ENCODE assay signal across 1 cellular context in the genomic region with DNA sequence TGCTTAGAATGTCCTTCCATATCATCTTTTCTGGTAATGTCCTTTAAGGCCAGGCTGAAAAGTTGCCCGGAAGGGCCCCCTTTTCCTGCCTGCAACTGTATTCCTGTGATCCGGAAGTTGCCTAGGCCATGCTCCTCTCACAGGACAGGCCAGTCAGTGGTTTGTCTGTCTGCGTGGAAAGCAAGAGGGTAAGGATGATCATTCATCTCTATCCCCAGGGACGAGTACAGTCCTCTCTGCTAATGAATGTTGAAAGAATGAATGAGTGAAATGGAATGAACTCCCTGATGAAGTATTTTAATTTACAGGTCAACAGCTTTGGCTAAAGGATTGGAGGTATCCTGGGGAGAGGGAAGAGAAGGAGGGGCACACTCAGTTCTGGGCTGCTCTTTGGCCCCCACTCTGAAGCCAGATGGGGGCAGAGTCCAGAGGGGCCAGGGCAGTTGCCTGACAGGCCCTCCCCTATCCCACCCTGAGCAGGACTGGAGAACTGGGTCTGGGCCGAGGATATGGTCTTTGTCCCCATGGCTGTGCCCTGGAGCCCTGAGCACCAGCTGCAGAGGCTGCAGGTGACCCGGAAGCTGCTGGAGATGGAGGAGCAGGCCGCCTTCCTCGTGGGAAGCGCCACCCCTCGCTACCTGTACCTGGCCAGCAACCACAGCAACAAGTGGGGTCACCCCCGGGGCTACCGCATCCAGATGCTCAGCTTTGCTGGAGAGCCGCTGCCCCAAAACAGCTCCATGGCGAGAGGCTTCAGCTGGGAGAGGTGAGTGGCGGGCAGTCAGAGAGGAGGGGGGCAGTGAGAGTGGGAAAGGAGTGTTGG.
TF ChIP-seq lines count a peak whose summit lies in the region.

No MANE protein-coding gene starts in this region.

TF ChIP-seq in HepG2, 621 proteins besides CTCF, POLR2A, EP300 and RAD21 (continued from another document and continues in another):
- TF ChIP-seq SRSF1 (optimal IDR thresholded peaks at IDR 0.05; ENCODE audit: low read depth, low read length) (no peak), ZNF143 (CRISPR knock-in tag; IDR thresholded peaks at IDR 0.05) (0 out of 2 replicates have a peak, but pooled peaks have one; percentile 24), RNF219 (CRISPR knock-in tag; IDR thresholded peaks at IDR 0.05) (no peak), KAT7 (CRISPR knock-in tag; IDR thresholded peaks at IDR 0.05; ENCODE audit: borderline replicate concordance) (no peak; the same call in 1 of the 2 replicates), ZNF841 (CRISPR knock-in tag; IDR thresholded peaks at IDR 0.05; ENCODE audit: borderline replicate concordance) (no peak), ZBTB49 (CRISPR knock-in tag; IDR thresholded peaks at IDR 0.05; ENCODE audit: borderline replicate concordance) (no peak), ZGPAT (CRISPR knock-in tag; IDR thresholded peaks at IDR 0.05) (no peak), FOXA1 (IDR thresholded peaks at IDR 0.05) (no peak), FOXA1 (CRISPR knock-in tag; IDR thresholded peaks at IDR 0.05) (no peak), ZNF605 (CRISPR knock-in tag; IDR thresholded peaks at IDR 0.05) (peak; percentile 77), ZBTB42 (CRISPR knock-in tag; IDR thresholded peaks at IDR 0.05) (peak; percentile 83; the same call in 1 of the 2 replicates), ZNF513 (CRISPR knock-in tag; conservative IDR thresholded peaks at IDR 0.05) (no peak), ZMAT3 (CRISPR knock-in tag; conservative IDR thresholded peaks at IDR 0.05) (peak; percentile 91; the same call in 1 of the 2 replicates), ZBTB7B (CRISPR knock-in tag; IDR thresholded peaks at IDR 0.05) (peak; percentile 92), NFRKB (IDR thresholded peaks at IDR 0.05) (no peak), HNRNPL (IDR thresholded peaks at IDR 0.05; ENCODE audit: low read depth, low read length) (peak; percentile 63; the same call in 1 of the 2 replicates), ZNF431 (CRISPR knock-in tag; IDR thresholded peaks at IDR 0.05; ENCODE audit: borderline replicate concordance, low read depth) (0 out of 2 replicates have a peak, but pooled peaks have one; percentile 40), KAT2B (IDR thresholded peaks at IDR 0.05; ENCODE audit: borderline replicate concordance, low read depth, low read length) (no peak), ASH2L (IDR thresholded peaks at IDR 0.05; ENCODE audit: insufficient read length, low read depth, low read length) (peak; percentile 75), ZNF577 (CRISPR knock-in tag; IDR thresholded peaks at IDR 0.05; ENCODE audit: borderline replicate concordance, low read depth) (no peak), ZNF354B (CRISPR knock-in tag; IDR thresholded peaks at IDR 0.05) (no peak)
- TF ChIP-seq, protein P1, sequence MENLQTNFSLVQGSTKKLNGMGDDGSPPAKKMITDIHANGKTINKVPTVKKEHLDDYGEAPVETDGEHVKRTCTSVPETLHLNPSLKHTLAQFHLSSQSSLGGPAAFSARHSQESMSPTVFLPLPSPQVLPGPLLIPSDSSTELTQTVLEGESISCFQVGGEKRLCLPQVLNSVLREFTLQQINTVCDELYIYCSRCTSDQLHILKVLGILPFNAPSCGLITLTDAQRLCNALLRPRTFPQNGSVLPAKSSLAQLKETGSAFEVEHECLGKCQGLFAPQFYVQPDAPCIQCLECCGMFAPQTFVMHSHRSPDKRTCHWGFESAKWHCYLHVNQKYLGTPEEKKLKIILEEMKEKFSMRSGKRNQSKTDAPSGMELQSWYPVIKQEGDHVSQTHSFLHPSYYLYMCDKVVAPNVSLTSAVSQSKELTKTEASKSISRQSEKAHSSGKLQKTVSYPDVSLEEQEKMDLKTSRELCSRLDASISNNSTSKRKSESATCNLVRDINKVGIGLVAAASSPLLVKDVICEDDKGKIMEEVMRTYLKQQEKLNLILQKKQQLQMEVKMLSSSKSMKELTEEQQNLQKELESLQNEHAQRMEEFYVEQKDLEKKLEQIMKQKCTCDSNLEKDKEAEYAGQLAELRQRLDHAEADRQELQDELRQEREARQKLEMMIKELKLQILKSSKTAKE (CRISPR knock-in tag; IDR thresholded peaks at IDR 0.05; ENCODE audit: borderline replicate concordance): peak; percentile 42; the same call in 1 of the 2 replicates
- TF ChIP-seq, protein P2, sequence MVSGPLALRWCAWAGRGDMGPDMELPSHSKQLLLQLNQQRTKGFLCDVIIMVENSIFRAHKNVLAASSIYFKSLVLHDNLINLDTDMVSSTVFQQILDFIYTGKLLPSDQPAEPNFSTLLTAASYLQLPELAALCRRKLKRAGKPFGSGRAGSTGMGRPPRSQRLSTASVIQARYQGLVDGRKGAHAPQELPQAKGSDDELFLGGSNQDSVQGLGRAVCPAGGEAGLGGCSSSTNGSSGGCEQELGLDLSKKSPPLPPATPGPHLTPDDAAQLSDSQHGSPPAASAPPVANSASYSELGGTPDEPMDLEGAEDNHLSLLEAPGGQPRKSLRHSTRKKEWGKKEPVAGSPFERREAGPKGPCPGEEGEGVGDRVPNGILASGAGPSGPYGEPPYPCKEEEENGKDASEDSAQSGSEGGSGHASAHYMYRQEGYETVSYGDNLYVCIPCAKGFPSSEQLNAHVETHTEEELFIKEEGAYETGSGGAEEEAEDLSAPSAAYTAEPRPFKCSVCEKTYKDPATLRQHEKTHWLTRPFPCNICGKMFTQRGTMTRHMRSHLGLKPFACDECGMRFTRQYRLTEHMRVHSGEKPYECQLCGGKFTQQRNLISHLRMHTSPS (CRISPR knock-in tag; IDR thresholded peaks at IDR 0.05; ENCODE audit: low read depth): 0 out of 2 replicates have a peak, but pooled peaks have one; percentile 61
- TF ChIP-seq, protein P3, sequence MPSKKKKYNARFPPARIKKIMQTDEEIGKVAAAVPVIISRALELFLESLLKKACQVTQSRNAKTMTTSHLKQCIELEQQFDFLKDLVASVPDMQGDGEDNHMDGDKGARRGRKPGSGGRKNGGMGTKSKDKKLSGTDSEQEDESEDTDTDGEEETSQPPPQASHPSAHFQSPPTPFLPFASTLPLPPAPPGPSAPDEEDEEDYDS (CRISPR knock-in tag; IDR thresholded peaks at IDR 0.05): 0 out of 2 replicates have a peak, but pooled peaks have one; percentile 35
- TF ChIP-seq, protein P4, sequence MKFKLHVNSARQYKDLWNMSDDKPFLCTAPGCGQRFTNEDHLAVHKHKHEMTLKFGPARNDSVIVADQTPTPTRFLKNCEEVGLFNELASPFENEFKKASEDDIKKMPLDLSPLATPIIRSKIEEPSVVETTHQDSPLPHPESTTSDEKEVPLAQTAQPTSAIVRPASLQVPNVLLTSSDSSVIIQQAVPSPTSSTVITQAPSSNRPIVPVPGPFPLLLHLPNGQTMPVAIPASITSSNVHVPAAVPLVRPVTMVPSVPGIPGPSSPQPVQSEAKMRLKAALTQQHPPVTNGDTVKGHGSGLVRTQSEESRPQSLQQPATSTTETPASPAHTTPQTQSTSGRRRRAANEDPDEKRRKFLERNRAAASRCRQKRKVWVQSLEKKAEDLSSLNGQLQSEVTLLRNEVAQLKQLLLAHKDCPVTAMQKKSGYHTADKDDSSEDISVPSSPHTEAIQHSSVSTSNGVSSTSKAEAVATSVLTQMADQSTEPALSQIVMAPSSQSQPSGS (CRISPR knock-in tag; IDR thresholded peaks at IDR 0.05): peak; percentile 76
- TF ChIP-seq, protein P5, sequence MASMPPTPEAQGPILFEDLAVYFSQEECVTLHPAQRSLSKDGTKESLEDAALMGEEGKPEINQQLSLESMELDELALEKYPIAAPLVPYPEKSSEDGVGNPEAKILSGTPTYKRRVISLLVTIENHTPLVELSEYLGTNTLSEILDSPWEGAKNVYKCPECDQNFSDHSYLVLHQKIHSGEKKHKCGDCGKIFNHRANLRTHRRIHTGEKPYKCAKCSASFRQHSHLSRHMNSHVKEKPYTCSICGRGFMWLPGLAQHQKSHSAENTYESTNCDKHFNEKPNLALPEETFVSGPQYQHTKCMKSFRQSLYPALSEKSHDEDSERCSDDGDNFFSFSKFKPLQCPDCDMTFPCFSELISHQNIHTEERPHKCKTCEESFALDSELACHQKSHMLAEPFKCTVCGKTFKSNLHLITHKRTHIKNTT (CRISPR knock-in tag; IDR thresholded peaks at IDR 0.05): no peak
- TF ChIP-seq, protein P6, sequence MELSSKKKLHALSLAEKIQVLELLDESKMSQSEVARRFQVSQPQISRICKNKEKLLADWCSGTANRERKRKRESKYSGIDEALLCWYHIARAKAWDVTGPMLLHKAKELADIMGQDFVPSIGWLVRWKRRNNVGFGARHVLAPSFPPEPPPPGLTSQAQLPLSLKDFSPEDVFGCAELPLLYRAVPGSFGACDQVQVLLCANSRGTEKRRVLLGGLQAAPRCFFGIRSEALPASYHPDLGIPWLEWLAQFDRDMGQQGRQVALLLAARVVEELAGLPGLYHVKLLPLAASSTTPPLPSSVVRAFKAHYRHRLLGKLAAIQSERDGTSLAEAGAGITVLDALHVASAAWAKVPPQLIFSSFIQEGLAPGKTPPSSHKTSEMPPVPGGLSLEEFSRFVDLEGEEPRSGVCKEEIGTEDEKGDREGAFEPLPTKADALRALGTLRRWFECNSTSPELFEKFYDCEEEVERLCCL (CRISPR knock-in tag; IDR thresholded peaks at IDR 0.05; ENCODE audit: borderline replicate concordance): no peak
- TF ChIP-seq, protein P7, sequence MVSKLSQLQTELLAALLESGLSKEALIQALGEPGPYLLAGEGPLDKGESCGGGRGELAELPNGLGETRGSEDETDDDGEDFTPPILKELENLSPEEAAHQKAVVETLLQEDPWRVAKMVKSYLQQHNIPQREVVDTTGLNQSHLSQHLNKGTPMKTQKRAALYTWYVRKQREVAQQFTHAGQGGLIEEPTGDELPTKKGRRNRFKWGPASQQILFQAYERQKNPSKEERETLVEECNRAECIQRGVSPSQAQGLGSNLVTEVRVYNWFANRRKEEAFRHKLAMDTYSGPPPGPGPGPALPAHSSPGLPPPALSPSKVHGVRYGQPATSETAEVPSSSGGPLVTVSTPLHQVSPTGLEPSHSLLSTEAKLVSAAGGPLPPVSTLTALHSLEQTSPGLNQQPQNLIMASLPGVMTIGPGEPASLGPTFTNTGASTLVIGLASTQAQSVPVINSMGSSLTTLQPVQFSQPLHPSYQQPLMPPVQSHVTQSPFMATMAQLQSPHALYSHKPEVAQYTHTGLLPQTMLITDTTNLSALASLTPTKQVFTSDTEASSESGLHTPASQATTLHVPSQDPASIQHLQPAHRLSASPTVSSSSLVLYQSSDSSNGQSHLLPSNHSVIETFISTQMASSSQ (IDR thresholded peaks at IDR 0.05; ENCODE audit: low read depth): peak; percentile 44; the same call in 1 of the 2 replicates
- TF ChIP-seq, protein P7 (CRISPR knock-in tag; IDR thresholded peaks at IDR 0.05; ENCODE audit: borderline replicate concordance): peak; percentile 61; the same call in 1 of the 2 replicates
